ENCODE assay signal across 8 cellular contexts in genomic region chr16:3059723-3060242, GRCh38. TPM values are rescaled to one million over a fixed set of nuclear protein-coding genes. Genes with fewer than 3 reads are reported as not detected.
DNase-seq lines count a peak whose midpoint lies in the region; ATAC-seq and TF ChIP-seq lines count a peak whose summit lies in the region.

No MANE protein-coding gene starts in this region.

- ATAC-seq in naive B cell (ENCODE audit: low read depth in 2 of 2) (no peak), HG02981 (IDR thresholded peaks at IDR 0.05; ENCODE audit: unreplicated experiment) (no peak), GM19395 (IDR thresholded peaks at IDR 0.05; ENCODE audit: unreplicated experiment) (no peak)

- H3K27me3 ChIP-seq in HL-60 (ENCODE audit: insufficient read depth, poor library complexity, severe bottlenecking): no peaks in the 10 kb centered on the region

- no peaks in the 10 kb centered on the region for H3K36me3 Mint-ChIP-seq in naive B cell

- POLR2A ChIA-PET in AG04449 (lab: Yijun Ruan, JAX): interaction anchor here (1.7 kb wide), 1 partner anchor 75 kb away, joined by 5 read pairs; the partner anchor contains the start of gene ZNF213

- peaks cover 0 to 8% (median 0%) of the 10 kb centered on the region in 3 donors for H3K27me3 Mint-ChIP-seq in naive B cell

- H3K4me3 ChIP-seq in AG04449 (ENCODE audit: low read depth, low read length): peak overlapping the region; percentile 52
- peak overlapping the region; percentile 79 for H3K4me3 ChIP-seq in HL-60 (replicated peaks; ENCODE audit: insufficient read depth, low read length)

- CTCF ChIA-PET in AG04449 (lab: Yijun Ruan, JAX): interaction anchor here (0.7 to 5.0 kb wide), 34 partner anchors 8 to 207 kb away, joined by 3 to 88 read pairs (median 6); partner anchors contain the start of genes HCFC1R1, THOC6, ZNF205 and ZNF213

- H3K9me3 Mint-ChIP-seq in naive B cell: no peaks in the 10 kb centered on the region

- H3K27ac ChIP-seq in HL-60 (replicated peaks) (peak overlapping the region; percentile 95), caudate nucleus (ENCODE audit: low read depth, low read length) (peak overlapping the region; percentile 69)

- TF ChIP-seq CTCF in AG04449 (IDR thresholded peaks at IDR 0.05; ENCODE audit: insufficient read depth, low read length, missing control alignments) (no peak), HL-60 (IDR thresholded peaks at IDR 0.05; ENCODE audit: insufficient read depth, low read length) (no peak)

- DNase-seq in AG04449 (ENCODE audit: low read depth, low spot score) (no peak), HL-60 (ENCODE audit: low read depth in 1 of 2, low spot score in 1 of 2) (no peak), caudate nucleus (lab: John Stamatoyannopoulos, UW) (no peak), naive B cell (no peak), NCI-H146 treated with DMSO at 0.1 percent for 48 hours (lab: John Stamatoyannopoulos, UW; ENCODE audit: unreplicated experiment) (no peak), NOMO-1 treated with DMSO at 0.1 percent for 48 hours (lab: John Stamatoyannopoulos, UW; ENCODE audit: unreplicated experiment) (no peak)

- peak overlapping the region; percentile 73 to 91 (median 87) for H3K4me3 Mint-ChIP-seq in naive B cell

- H3K4me1 Mint-ChIP-seq in naive B cell: peaks cover 14 to 29% (median 22%) of the 10 kb centered on the region in 3 donors

- H3K27ac Mint-ChIP-seq in naive B cell: peak overlapping the region in 3 of 6 donors; percentile 57 to 95 (median 84)

RNA-seq across cellular contexts. Expression of gene IL32, which starts 5.7 kb away (rescaled TPM):
- 10 to 100 TPM in 2 of 6 donors, 1 to 10 TPM in 4; 3.0 to 15.0 (median 6.2) TPM for polyA plus RNA-seq in naive B cell (ENCODE audit: low read depth in 6 of 6)

RNA-seq across cellular contexts. Expression of gene MMP25, which starts 13.4 kb away (rescaled TPM):
- polyA plus RNA-seq in naive B cell (ENCODE audit: low read depth in 6 of 6): under 1 TPM in 2 of 6 donors, not detected in 4; 0.29 to 0.55 TPM

RNA-seq across cellular contexts. Expression of gene BICDL2, which starts 23.0 kb away (rescaled TPM):
- polyA plus RNA-seq in naive B cell (ENCODE audit: low read depth in 6 of 6): not detected

RNA-seq across cellular contexts. Expression of gene THOC6, which starts 35.9 kb away (rescaled TPM):
- polyA plus RNA-seq in naive B cell (ENCODE audit: low read depth in 6 of 6): 10 to 100 TPM; 35.7 to 75.7 (median 48.3) TPM

RNA-seq across cellular contexts. Expression of gene HCFC1R1, which starts 36.0 kb away (rescaled TPM):
- 10 to 100 TPM in 5 of 6 donors, 1 to 10 TPM in 1; 7.6 to 21.4 (median 15.4) TPM for polyA plus RNA-seq in naive B cell (ENCODE audit: low read depth in 6 of 6)
